ENCODE assay signal across 8 cellular contexts in genomic region chr11:19071255-19071654, GRCh38. TPM values are rescaled to one million over a fixed set of nuclear protein-coding genes. Genes with fewer than 3 reads are reported as not detected.
DNase-seq lines count a peak whose midpoint lies in the region; ATAC-seq and TF ChIP-seq lines count a peak whose summit lies in the region.

No MANE protein-coding gene starts in this region.

- TF ChIP-seq POLR2A in esophagus muscularis mucosa (IDR thresholded peaks at IDR 0.05; ENCODE audit: low read depth) = no peak

- no peak overlapping the region for H3K4me3 Mint-ChIP-seq in natural killer cell treated with Interleukin-12 subunit alpha and Interleukin-12 subunit beta and Interleukin-15 and Interleukin-18, amount 100 ng/mL, for 72 hours
- peak overlapping the region; percentile 36 for H3K4me3 Mint-ChIP-seq in stimulated activated naive CD8-positive, alpha-beta T cell treated with anti-CD3 and anti-CD28 coated beads, Interleukin-15, Interleukin-2, amounts not matched to agents 100 ng/mL and 50 ng/mL, for 24 hours

- no peak overlapping the region for H3K4me3 ChIP-seq in NT2/D1 (ENCODE audit: insufficient read length, low read depth)
- H3K4me3 ChIP-seq in esophagus muscularis mucosa = peak overlapping the region in 2 of 4 donors; percentile 11 to 29

- DNase-seq in DMS 273 (lab: John Stamatoyannopoulos, UW; ENCODE audit: unreplicated experiment) = peak; percentile 88
- DNase-seq in HT-29 (ENCODE audit: low spot score) = peak; percentile 95
- peak; percentile 43 for DNase-seq in NT2/D1 (ENCODE audit: low read depth, low spot score)
- peak; percentile 45 for DNase-seq in activated CD8-positive, alpha-beta memory T cell treated with anti-CD3 and anti-CD28 coated beads, Interleukin-2, amount 50 U/mL, for 4 hours
- no peak for DNase-seq in esophagus muscularis mucosa (ENCODE audit: extremely low spot score)
- DNase-seq in natural killer cell treated with Interleukin-12 subunit alpha and Interleukin-12 subunit beta and Interleukin-15 and Interleukin-18, amount 100 ng/mL, for 72 hours (ENCODE audit: low spot score) = no peak

- no peaks in the 10 kb centered on the region for H3K9me3 ChIP-seq in NT2/D1 (ENCODE audit: insufficient read depth, low read length)
- H3K9me3 ChIP-seq in esophagus muscularis mucosa = no peaks in the 10 kb centered on the region

- no peaks in the 10 kb centered on the region for H3K9me3 Mint-ChIP-seq in natural killer cell treated with Interleukin-12 subunit alpha and Interleukin-12 subunit beta and Interleukin-15 and Interleukin-18, amount 100 ng/mL, for 72 hours
- H3K9me3 Mint-ChIP-seq in stimulated activated naive CD8-positive, alpha-beta T cell treated with anti-CD3 and anti-CD28 coated beads, Interleukin-15, Interleukin-2, amounts not matched to agents 100 ng/mL and 50 ng/mL, for 24 hours = no peaks in the 10 kb centered on the region

- TF ChIP-seq CTCF in esophagus muscularis mucosa (IDR thresholded peaks at IDR 0.05) = peak; percentile 69 to 82 (median 76)

- no peak overlapping the region for H3K27ac ChIP-seq in esophagus muscularis mucosa (replicated peaks in 1 of 4)

- H3K27me3 Mint-ChIP-seq in natural killer cell treated with Interleukin-12 subunit alpha and Interleukin-12 subunit beta and Interleukin-15 and Interleukin-18, amount 100 ng/mL, for 72 hours = peaks cover 9 to 19% of the 10 kb centered on the region in 2 donors
- H3K27me3 Mint-ChIP-seq in stimulated activated naive CD8-positive, alpha-beta T cell treated with anti-CD3 and anti-CD28 coated beads, Interleukin-15, Interleukin-2, amounts not matched to agents 100 ng/mL and 50 ng/mL, for 24 hours = peaks cover 20% of the 10 kb centered on the region

- no peak for TF ChIP-seq EP300 in esophagus muscularis mucosa (IDR thresholded peaks at IDR 0.05)

- WGBS in esophagus muscularis mucosa = 7% methylated on average over 11 of the region's 11 CpGs

- H3K27ac Mint-ChIP-seq in natural killer cell treated with Interleukin-12 subunit alpha and Interleukin-12 subunit beta and Interleukin-15 and Interleukin-18, amount 100 ng/mL, for 72 hours = no peak overlapping the region
- no peak overlapping the region for H3K27ac Mint-ChIP-seq in stimulated activated naive CD8-positive, alpha-beta T cell treated with anti-CD3 and anti-CD28 coated beads, Interleukin-15, Interleukin-2, amounts not matched to agents 100 ng/mL and 50 ng/mL, for 24 hours

- H3K4me1 ChIP-seq in NT2/D1 (ENCODE audit: insufficient read depth, insufficient read length) = no peaks in the 10 kb centered on the region
- peaks cover 0 to 8% (median 3%) of the 10 kb centered on the region in 4 donors for H3K4me1 ChIP-seq in esophagus muscularis mucosa

- no peak overlapping the region for H3K9ac ChIP-seq in NT2/D1 (ENCODE audit: insufficient read length, low read depth)

- H3K36me3 Mint-ChIP-seq in natural killer cell treated with Interleukin-12 subunit alpha and Interleukin-12 subunit beta and Interleukin-15 and Interleukin-18, amount 100 ng/mL, for 72 hours = peaks cover 17% of the 10 kb centered on the region
- no peaks in the 10 kb centered on the region for H3K36me3 Mint-ChIP-seq in stimulated activated naive CD8-positive, alpha-beta T cell treated with anti-CD3 and anti-CD28 coated beads, Interleukin-15, Interleukin-2, amounts not matched to agents 100 ng/mL and 50 ng/mL, for 24 hours (ENCODE audit: low read depth)

- peak; percentile 94 for ATAC-seq in GM21390 (IDR thresholded peaks at IDR 0.05; ENCODE audit: unreplicated experiment)
- ATAC-seq in natural killer cell treated with Interleukin-12 subunit alpha and Interleukin-12 subunit beta and Interleukin-15 and Interleukin-18, amount 100 ng/mL, for 72 hours = peak; percentile 84 to 87

- peaks cover 0 to 4% of the 10 kb centered on the region in 2 donors for H3K4me1 Mint-ChIP-seq in natural killer cell treated with Interleukin-12 subunit alpha and Interleukin-12 subunit beta and Interleukin-15 and Interleukin-18, amount 100 ng/mL, for 72 hours (ENCODE audit: low read depth in 2 of 2)
- H3K4me1 Mint-ChIP-seq in stimulated activated naive CD8-positive, alpha-beta T cell treated with anti-CD3 and anti-CD28 coated beads, Interleukin-15, Interleukin-2, amounts not matched to agents 100 ng/mL and 50 ng/mL, for 24 hours (ENCODE audit: low read depth) = no peaks in the 10 kb centered on the region

- H3K27me3 ChIP-seq in NT2/D1 (ENCODE audit: insufficient read depth, insufficient read length) = no peaks in the 10 kb centered on the region
- peaks cover 0 to 14% (median 0%) of the 10 kb centered on the region in 4 donors for H3K27me3 ChIP-seq in esophagus muscularis mucosa

- intact Hi-C loops in esophagus muscularis mucosa (cut with DNase I) = loop anchor here (5.0 kb wide), 1 partner anchor 481 kb away; no protein-coding TSS in a partner anchor

- H3K36me3 ChIP-seq in NT2/D1 (ENCODE audit: insufficient read depth, insufficient read length, low read length) (no peaks in the 10 kb centered on the region), esophagus muscularis mucosa (no peaks in the 10 kb centered on the region)

RNA-seq across cellular contexts. Expression of gene MRGPRX2, which starts 10.7 kb away (rescaled TPM):
- not detected in 2 replicates for total RNA-seq in HT-29 (2014; rRNA removed; shearing (Covaris generic))
- total RNA-seq in esophagus muscularis mucosa = under 1 TPM in 3 of 4 donors, not detected in 1; 0.23 to 0.83 (median 0.83) TPM
- not detected for total RNA-seq in natural killer cell treated with Interleukin-12 subunit alpha and Interleukin-12 subunit beta and Interleukin-15 and Interleukin-18, amount 100 ng/mL, for 72 hours

RNA-seq across cellular contexts. Expression of gene ZDHHC13, which starts 45.7 kb away (rescaled TPM):
- total RNA-seq in HT-29 (2014; rRNA removed; shearing (Covaris generic)) = 12.2 and 16.1 TPM in 2 replicates
- total RNA-seq in esophagus muscularis mucosa = 1 to 10 TPM; 4.1 to 5.5 (median 4.9) TPM
- total RNA-seq in natural killer cell treated with Interleukin-12 subunit alpha and Interleukin-12 subunit beta and Interleukin-15 and Interleukin-18, amount 100 ng/mL, for 72 hours = 10 to 100 TPM; 22.1 to 22.7 TPM

Comparison
In these comparisons a context has a peak if more than half of its experiments do, and no peak if none do; other contexts are left out.
1. DNase-seq: peak in DMS 273 (single experiment), HT-29 (single experiment), NT2/D1 (single experiment) and activated CD8-positive, alpha-beta memory T cell treated with anti-CD3 and anti-CD28 coated beads, Interleukin-2, amount 50 U/mL, for 4 hours (single experiment); none in esophagus muscularis mucosa (single experiment) and natural killer cell treated with Interleukin-12 subunit alpha and Interleukin-12 subunit beta and Interleukin-15 and Interleukin-18, amount 100 ng/mL, for 72 hours (single experiment).